8 cellular contexts compared by ENCODE assay signal in genomic region chr4:138919094-138919936, GRCh38.
A peak's percentile ranks its signal among the peaks of the same experiment; 100 is the strongest.
DNase-seq lines count a peak whose midpoint lies in the region; ATAC-seq and TF ChIP-seq lines count a peak whose summit lies in the region.

No MANE protein-coding gene starts in this region.

- ATAC-seq in GM19023 (IDR thresholded peaks at IDR 0.05; ENCODE audit: unreplicated experiment) (peak; percentile 84), HG03378 (IDR thresholded peaks at IDR 0.05; ENCODE audit: unreplicated experiment) (no peak)

- DNase-seq in RKO (ENCODE audit: low spot score) (peak; percentile 43), T47D (ENCODE audit: low read depth in 1 of 2, low spot score in 1 of 2) (peak; percentile 13 to 88), islet precursor cell (peak; percentile 93)
- peak in 3 of 4 experiments; percentile 5 to 21 (median 21) for DNase-seq in stimulated activated CD4-positive, alpha-beta T cell treated with anti-CD3 and anti-CD28 coated beads, Interleukin-1b, Interleukin-23, amount 100 ng/mL, for 24 hours (ENCODE audit: low read depth in 4 of 4, low spot score in 1 of 4)

- TF ChIP-seq RAD21 in Ishikawa (IDR thresholded peaks at IDR 0.05; ENCODE audit: low read depth) = peak; percentile 61

- no peak overlapping the region for H3K27ac ChIP-seq in C4-2B

- TF ChIP-seq CTCF in C4-2B (conservative IDR thresholded peaks at IDR 0.05) = peak; percentile 90

- no peak for TF ChIP-seq EP300 in Ishikawa (IDR thresholded peaks at IDR 0.05; ENCODE audit: borderline replicate concordance)

- in situ Hi-C loops in T47D (cut with HindIII; ENCODE audit: low pct_unique_long_range_greater_than_20kb, low sequenced_read_pairs) = no loop called here

TF ChIP-seq in Ishikawa, 13 proteins besides CTCF, POLR2A, EP300 and RAD21:
- no peak for TF ChIP-seq ZBTB7A (IDR thresholded peaks at IDR 0.05; ENCODE audit: low read depth)
- TF ChIP-seq, protein P1, sequence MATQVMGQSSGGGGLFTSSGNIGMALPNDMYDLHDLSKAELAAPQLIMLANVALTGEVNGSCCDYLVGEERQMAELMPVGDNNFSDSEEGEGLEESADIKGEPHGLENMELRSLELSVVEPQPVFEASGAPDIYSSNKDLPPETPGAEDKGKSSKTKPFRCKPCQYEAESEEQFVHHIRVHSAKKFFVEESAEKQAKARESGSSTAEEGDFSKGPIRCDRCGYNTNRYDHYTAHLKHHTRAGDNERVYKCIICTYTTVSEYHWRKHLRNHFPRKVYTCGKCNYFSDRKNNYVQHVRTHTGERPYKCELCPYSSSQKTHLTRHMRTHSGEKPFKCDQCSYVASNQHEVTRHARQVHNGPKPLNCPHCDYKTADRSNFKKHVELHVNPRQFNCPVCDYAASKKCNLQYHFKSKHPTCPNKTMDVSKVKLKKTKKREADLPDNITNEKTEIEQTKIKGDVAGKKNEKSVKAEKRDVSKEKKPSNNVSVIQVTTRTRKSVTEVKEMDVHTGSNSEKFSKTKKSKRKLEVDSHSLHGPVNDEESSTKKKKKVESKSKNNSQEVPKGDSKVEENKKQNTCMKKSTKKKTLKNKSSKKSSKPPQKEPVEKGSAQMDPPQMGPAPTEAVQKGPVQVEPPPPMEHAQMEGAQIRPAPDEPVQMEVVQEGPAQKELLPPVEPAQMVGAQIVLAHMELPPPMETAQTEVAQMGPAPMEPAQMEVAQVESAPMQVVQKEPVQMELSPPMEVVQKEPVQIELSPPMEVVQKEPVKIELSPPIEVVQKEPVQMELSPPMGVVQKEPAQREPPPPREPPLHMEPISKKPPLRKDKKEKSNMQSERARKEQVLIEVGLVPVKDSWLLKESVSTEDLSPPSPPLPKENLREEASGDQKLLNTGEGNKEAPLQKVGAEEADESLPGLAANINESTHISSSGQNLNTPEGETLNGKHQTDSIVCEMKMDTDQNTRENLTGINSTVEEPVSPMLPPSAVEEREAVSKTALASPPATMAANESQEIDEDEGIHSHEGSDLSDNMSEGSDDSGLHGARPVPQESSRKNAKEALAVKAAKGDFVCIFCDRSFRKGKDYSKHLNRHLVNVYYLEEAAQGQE (IDR thresholded peaks at IDR 0.05; ENCODE audit: low read depth) = no peak
- no peak for TF ChIP-seq CREB1 (IDR thresholded peaks at IDR 0.05; ENCODE audit: low read depth)
- TF ChIP-seq, protein P2, sequence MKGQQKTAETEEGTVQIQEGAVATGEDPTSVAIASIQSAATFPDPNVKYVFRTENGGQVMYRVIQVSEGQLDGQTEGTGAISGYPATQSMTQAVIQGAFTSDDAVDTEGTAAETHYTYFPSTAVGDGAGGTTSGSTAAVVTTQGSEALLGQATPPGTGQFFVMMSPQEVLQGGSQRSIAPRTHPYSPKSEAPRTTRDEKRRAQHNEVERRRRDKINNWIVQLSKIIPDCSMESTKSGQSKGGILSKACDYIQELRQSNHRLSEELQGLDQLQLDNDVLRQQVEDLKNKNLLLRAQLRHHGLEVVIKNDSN (IDR thresholded peaks at IDR 0.05) = no peak
- no peak for TF ChIP-seq FOXM1 (IDR thresholded peaks at IDR 0.05; ENCODE audit: borderline replicate concordance, low read depth)
- no peak for TF ChIP-seq TCF12 (IDR thresholded peaks at IDR 0.05; ENCODE audit: low read depth)

Comparison
In these comparisons a context has a peak if more than half of its experiments do, and no peak if none do; other contexts are left out.
1. DNase-seq: peak in every context shown above with its lines; median percentile 93 in islet precursor cell; 50 in T47D; 43 in RKO; 21 in stimulated activated CD4-positive, alpha-beta T cell treated with anti-CD3 and anti-CD28 coated beads, Interleukin-1b, Interleukin-23, amount 100 ng/mL, for 24 hours.